21 cellular contexts compared by ENCODE assay signal in genomic region chr18:8041526-8042111, GRCh38.
"Had no signal": no experiment of that assay in that cellular context is flagged by ENCODE, and none has a peak within 500 bp of the region (broad histone marks: within the 10 kb centered on the region; RNA-seq: fewer than 3 reads in every experiment).

No MANE protein-coding gene starts in this region.

- H3K4me1 ChIP-seq: prostate gland, right atrium auricular region, suprapubic skin, transverse colon had no signal

- H3K9me3 ChIP-seq: gastrocnemius medialis, prostate gland, right atrium auricular region, sigmoid colon, suprapubic skin, transverse colon, vagina had no signal

- H3K4me3 ChIP-seq: gastrocnemius medialis, prostate gland, right atrium auricular region, sigmoid colon, suprapubic skin, transverse colon, vagina had no signal

- DNase-seq: cortex of kidney; effector CD4-positive, alpha-beta T cell; endodermal cell; foreskin fibroblast; gastrocnemius medialis; head of caudate nucleus; mesenchymal stem cell; naive thymus-derived CD4-positive, alpha-beta T cell; nucleus accumbens; sigmoid colon; stimulated activated CD4-positive, alpha-beta T cell treated with anti-CD3 and anti-CD28 coated beads, Interleukin-4, amount 100 ng/mL, for 1 hour; stimulated activated CD8-positive, alpha-beta memory T cell treated with anti-CD3 and anti-CD28 coated beads, Interleukin-4, amount 100 ng/mL, for 48 hours; stimulated activated naive CD4-positive, alpha-beta T cell; stimulated activated naive CD8-positive, alpha-beta T cell treated with anti-CD3 and anti-CD28 coated beads, Interleukin-15, amount 100 ng/mL, for 72 hours; transverse colon had no signal

- H3K36me3 ChIP-seq: gastrocnemius medialis, prostate gland, right atrium auricular region, sigmoid colon, suprapubic skin, transverse colon, vagina had no signal

- H3K27me3 ChIP-seq: gastrocnemius medialis, right atrium auricular region, sigmoid colon, suprapubic skin, transverse colon, vagina had no signal

- ATAC-seq: esophagus mucosa; gastrocnemius medialis; naive thymus-derived CD4-positive, alpha-beta T cell; stimulated activated naive CD8-positive, alpha-beta T cell treated with anti-CD3 and anti-CD28 coated beads, Interleukin-15, amount 100 ng/mL, for 72 hours had no signal

- H3K27ac ChIP-seq: epithelial cell of prostate, gastrocnemius medialis, prostate gland, right atrium auricular region, sigmoid colon, suprapubic skin, transverse colon, vagina had no signal
